1 cellular context compared by ENCODE assay signal in the genomic region with DNA sequence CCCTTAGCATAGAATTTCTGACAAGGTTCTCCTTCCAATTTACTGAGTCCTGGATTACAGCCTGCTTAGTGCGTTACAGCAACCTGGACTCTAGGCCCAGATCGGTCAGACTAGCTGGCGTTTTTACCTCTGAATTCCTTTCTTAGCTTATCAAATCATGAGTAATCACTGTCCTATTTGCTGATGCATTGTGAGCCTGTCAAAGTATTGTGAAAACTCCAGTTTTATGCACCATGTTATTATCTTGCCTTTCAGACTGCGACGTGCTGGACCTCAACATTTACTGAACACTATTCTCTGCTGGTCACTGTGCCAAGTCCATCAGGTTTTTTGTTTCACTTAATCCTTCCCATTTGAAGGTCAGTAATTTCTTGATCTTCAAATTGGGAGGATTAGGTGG.
TF ChIP-seq lines count a peak whose summit lies in the region.

No MANE protein-coding gene starts in this region.

TF ChIP-seq in A549, 52 proteins besides CTCF, POLR2A, EP300 and RAD21 (continued from another document):
- TF ChIP-seq, protein P1, sequence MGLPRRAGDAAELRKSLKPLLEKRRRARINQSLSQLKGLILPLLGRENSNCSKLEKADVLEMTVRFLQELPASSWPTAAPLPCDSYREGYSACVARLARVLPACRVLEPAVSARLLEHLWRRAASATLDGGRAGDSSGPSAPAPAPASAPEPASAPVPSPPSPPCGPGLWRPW (IDR thresholded peaks at IDR 0.05), result no peak
- TF ChIP-seq EHMT2 (IDR thresholded peaks at IDR 0.05; ENCODE audit: low read depth) (no peak), ZC3H11A (IDR thresholded peaks at IDR 0.05) (no peak), MYC (IDR thresholded peaks at IDR 0.05; ENCODE audit: borderline replicate concordance, low read length) (no peak), FOSL2 (IDR thresholded peaks at IDR 0.05) (no peak), FOSL2 (CRISPR knock-in tag; IDR thresholded peaks at IDR 0.05) (peak; percentile 62), RNF2 (IDR thresholded peaks at IDR 0.05; ENCODE audit: borderline replicate concordance, low read depth) (no peak), ESRRA (IDR thresholded peaks at IDR 0.05; ENCODE audit: borderline replicate concordance, low read length) (no peak), ZNF302 (CRISPR knock-in tag; IDR thresholded peaks at IDR 0.05) (no peak), RFX5 (IDR thresholded peaks at IDR 0.05) (no peak), JUNB (IDR thresholded peaks at IDR 0.05) (no peak), RCOR1 (IDR thresholded peaks at IDR 0.05; ENCODE audit: low read depth, low read length) (no peak), MAZ (IDR thresholded peaks at IDR 0.05; ENCODE audit: borderline replicate concordance, low read depth, low read length) (no peak), CEBPB (IDR thresholded peaks at IDR 0.05) (peak in 1 of 2 experiments; percentile 67; a peak in 2 of 4 replicates), HOXA7 (CRISPR knock-in tag; IDR thresholded peaks at IDR 0.05) (no peak), FOXS1 (CRISPR knock-in tag; IDR thresholded peaks at IDR 0.05) (no peak), HEYL (CRISPR knock-in tag; IDR thresholded peaks at IDR 0.05) (no peak), SREBF2 (IDR thresholded peaks at IDR 0.05) (no peak), TP53 (CRISPR knock-in tag; IDR thresholded peaks at IDR 0.05) (no peak), HOXB5 (CRISPR knock-in tag; IDR thresholded peaks at IDR 0.05) (no peak), CBX8 (IDR thresholded peaks at IDR 0.05) (no peak), RARB (CRISPR knock-in tag; IDR thresholded peaks at IDR 0.05) (no peak), NPAS2 (CRISPR knock-in tag; IDR thresholded peaks at IDR 0.05; ENCODE audit: borderline replicate concordance) (no peak), BHLHE40 (IDR thresholded peaks at IDR 0.05; ENCODE audit: low read depth, low read length) (no peak), POLR2AphosphoS2 (conservative IDR thresholded peaks at IDR 0.05; ENCODE audit: low read length) (no peak), GATA3 (IDR thresholded peaks at IDR 0.05; ENCODE audit: borderline replicate concordance) (peak; percentile 47; the same call in 1 of the 2 replicates), FOSB (CRISPR knock-in tag; IDR thresholded peaks at IDR 0.05) (no peak), KDM1A (IDR thresholded peaks at IDR 0.05; ENCODE audit: low read depth) (no peak)
- TF ChIP-seq, protein P2, sequence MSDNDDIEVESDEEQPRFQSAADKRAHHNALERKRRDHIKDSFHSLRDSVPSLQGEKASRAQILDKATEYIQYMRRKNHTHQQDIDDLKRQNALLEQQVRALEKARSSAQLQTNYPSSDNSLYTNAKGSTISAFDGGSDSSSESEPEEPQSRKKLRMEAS (IDR thresholded peaks at IDR 0.05), result 0 out of 2 replicates have a peak, but pooled peaks have one; percentile 37
- TF ChIP-seq, protein P3, sequence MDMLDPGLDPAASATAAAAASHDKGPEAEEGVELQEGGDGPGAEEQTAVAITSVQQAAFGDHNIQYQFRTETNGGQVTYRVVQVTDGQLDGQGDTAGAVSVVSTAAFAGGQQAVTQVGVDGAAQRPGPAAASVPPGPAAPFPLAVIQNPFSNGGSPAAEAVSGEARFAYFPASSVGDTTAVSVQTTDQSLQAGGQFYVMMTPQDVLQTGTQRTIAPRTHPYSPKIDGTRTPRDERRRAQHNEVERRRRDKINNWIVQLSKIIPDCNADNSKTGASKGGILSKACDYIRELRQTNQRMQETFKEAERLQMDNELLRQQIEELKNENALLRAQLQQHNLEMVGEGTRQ (IDR thresholded peaks at IDR 0.05), result no peak
- TF ChIP-seq, protein P4, sequence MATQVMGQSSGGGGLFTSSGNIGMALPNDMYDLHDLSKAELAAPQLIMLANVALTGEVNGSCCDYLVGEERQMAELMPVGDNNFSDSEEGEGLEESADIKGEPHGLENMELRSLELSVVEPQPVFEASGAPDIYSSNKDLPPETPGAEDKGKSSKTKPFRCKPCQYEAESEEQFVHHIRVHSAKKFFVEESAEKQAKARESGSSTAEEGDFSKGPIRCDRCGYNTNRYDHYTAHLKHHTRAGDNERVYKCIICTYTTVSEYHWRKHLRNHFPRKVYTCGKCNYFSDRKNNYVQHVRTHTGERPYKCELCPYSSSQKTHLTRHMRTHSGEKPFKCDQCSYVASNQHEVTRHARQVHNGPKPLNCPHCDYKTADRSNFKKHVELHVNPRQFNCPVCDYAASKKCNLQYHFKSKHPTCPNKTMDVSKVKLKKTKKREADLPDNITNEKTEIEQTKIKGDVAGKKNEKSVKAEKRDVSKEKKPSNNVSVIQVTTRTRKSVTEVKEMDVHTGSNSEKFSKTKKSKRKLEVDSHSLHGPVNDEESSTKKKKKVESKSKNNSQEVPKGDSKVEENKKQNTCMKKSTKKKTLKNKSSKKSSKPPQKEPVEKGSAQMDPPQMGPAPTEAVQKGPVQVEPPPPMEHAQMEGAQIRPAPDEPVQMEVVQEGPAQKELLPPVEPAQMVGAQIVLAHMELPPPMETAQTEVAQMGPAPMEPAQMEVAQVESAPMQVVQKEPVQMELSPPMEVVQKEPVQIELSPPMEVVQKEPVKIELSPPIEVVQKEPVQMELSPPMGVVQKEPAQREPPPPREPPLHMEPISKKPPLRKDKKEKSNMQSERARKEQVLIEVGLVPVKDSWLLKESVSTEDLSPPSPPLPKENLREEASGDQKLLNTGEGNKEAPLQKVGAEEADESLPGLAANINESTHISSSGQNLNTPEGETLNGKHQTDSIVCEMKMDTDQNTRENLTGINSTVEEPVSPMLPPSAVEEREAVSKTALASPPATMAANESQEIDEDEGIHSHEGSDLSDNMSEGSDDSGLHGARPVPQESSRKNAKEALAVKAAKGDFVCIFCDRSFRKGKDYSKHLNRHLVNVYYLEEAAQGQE (IDR thresholded peaks at IDR 0.05), result no peak
- TF ChIP-seq, protein P5, sequence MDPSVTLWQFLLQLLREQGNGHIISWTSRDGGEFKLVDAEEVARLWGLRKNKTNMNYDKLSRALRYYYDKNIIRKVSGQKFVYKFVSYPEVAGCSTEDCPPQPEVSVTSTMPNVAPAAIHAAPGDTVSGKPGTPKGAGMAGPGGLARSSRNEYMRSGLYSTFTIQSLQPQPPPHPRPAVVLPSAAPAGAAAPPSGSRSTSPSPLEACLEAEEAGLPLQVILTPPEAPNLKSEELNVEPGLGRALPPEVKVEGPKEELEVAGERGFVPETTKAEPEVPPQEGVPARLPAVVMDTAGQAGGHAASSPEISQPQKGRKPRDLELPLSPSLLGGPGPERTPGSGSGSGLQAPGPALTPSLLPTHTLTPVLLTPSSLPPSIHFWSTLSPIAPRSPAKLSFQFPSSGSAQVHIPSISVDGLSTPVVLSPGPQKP (IDR thresholded peaks at IDR 0.05; ENCODE audit: low read depth, low read length), result no peak
- TF ChIP-seq, protein P6, sequence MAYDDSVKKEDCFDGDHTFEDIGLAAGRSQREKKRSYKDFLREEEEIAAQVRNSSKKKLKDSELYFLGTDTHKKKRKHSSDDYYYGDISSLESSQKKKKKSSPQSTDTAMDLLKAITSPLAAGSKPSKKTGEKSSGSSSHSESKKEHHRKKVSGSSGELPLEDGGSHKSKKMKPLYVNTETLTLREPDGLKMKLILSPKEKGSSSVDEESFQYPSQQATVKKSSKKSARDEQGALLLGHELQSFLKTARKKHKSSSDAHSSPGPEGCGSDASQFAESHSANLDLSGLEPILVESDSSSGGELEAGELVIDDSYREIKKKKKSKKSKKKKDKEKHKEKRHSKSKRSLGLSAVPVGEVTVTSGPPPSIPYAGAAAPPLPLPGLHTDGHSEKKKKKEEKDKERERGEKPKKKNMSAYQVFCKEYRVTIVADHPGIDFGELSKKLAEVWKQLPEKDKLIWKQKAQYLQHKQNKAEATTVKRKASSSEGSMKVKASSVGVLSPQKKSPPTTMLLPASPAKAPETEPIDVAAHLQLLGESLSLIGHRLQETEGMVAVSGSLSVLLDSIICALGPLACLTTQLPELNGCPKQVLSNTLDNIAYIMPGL (CRISPR knock-in tag; IDR thresholded peaks at IDR 0.05; ENCODE audit: borderline replicate concordance), result no peak
